ENCODE assay signal across 2 cellular contexts in genomic region chr7:39796947-39797346, GRCh38.
A peak's percentile ranks its signal among the peaks of the same experiment; 100 is the strongest.
TF ChIP-seq lines count a peak whose summit lies in the region.
"Not testable (repeated sequence)": the region's sequence is repeated elsewhere in the genome, so short reads cannot be mapped to it uniquely, and the experiment has no call there.

No MANE protein-coding gene starts in this region.

TF ChIP-seq in HEK293, 187 proteins besides CTCF, POLR2A, EP300 and RAD21 (continued from another document):
- TF ChIP-seq, protein P1, sequence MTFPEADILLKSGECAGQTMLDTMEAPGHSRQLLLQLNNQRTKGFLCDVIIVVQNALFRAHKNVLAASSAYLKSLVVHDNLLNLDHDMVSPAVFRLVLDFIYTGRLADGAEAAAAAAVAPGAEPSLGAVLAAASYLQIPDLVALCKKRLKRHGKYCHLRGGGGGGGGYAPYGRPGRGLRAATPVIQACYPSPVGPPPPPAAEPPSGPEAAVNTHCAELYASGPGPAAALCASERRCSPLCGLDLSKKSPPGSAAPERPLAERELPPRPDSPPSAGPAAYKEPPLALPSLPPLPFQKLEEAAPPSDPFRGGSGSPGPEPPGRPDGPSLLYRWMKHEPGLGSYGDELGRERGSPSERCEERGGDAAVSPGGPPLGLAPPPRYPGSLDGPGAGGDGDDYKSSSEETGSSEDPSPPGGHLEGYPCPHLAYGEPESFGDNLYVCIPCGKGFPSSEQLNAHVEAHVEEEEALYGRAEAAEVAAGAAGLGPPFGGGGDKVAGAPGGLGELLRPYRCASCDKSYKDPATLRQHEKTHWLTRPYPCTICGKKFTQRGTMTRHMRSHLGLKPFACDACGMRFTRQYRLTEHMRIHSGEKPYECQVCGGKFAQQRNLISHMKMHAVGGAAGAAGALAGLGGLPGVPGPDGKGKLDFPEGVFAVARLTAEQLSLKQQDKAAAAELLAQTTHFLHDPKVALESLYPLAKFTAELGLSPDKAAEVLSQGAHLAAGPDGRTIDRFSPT (tag by site-specific recombination; IDR thresholded peaks at IDR 0.05), result 0 out of 2 replicates have a peak, but pooled peaks have one; percentile 21
- TF ChIP-seq ZFHX2 (tag by site-specific recombination; conservative IDR thresholded peaks at IDR 0.05) (peak; percentile 28; the same call in 1 of the 2 replicates), ZBTB21 (tag by site-specific recombination; IDR thresholded peaks at IDR 0.05) (0 out of 2 replicates have a peak, but pooled peaks have one; percentile 41), EGR2 (tag by site-specific recombination; IDR thresholded peaks at IDR 0.05; ENCODE audit: low read depth) (peak; percentile 37; the same call in 1 of the 2 replicates)
- TF ChIP-seq, protein P2, sequence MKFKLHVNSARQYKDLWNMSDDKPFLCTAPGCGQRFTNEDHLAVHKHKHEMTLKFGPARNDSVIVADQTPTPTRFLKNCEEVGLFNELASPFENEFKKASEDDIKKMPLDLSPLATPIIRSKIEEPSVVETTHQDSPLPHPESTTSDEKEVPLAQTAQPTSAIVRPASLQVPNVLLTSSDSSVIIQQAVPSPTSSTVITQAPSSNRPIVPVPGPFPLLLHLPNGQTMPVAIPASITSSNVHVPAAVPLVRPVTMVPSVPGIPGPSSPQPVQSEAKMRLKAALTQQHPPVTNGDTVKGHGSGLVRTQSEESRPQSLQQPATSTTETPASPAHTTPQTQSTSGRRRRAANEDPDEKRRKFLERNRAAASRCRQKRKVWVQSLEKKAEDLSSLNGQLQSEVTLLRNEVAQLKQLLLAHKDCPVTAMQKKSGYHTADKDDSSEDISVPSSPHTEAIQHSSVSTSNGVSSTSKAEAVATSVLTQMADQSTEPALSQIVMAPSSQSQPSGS (tag by site-specific recombination; IDR thresholded peaks at IDR 0.05; ENCODE audit: low read depth), result peak; percentile 73

TF ChIP-seq in K562, 482 proteins besides CTCF, POLR2A, EP300 and RAD21 (continued from another document):
- TF ChIP-seq ATF1 (CRISPR knock-in tag; IDR thresholded peaks at IDR 0.05); CREB1 (IDR thresholded peaks at IDR 0.05): not testable (repeated sequence)
- TF ChIP-seq ATF1 (tag; IDR thresholded peaks at IDR 0.05) (peak; percentile 56), L3MBTL2 (IDR thresholded peaks at IDR 0.05) (peak; percentile 52; the same call in 1 of the 2 replicates), CREB1 (CRISPR knock-in tag; IDR thresholded peaks at IDR 0.05) (0 out of 2 replicates have a peak, but pooled peaks have one; percentile 31), CREM (IDR thresholded peaks at IDR 0.05; ENCODE audit: low read depth) (peak; percentile 31; the same call in 1 of the 2 replicates)
- TF ChIP-seq, protein P3, sequence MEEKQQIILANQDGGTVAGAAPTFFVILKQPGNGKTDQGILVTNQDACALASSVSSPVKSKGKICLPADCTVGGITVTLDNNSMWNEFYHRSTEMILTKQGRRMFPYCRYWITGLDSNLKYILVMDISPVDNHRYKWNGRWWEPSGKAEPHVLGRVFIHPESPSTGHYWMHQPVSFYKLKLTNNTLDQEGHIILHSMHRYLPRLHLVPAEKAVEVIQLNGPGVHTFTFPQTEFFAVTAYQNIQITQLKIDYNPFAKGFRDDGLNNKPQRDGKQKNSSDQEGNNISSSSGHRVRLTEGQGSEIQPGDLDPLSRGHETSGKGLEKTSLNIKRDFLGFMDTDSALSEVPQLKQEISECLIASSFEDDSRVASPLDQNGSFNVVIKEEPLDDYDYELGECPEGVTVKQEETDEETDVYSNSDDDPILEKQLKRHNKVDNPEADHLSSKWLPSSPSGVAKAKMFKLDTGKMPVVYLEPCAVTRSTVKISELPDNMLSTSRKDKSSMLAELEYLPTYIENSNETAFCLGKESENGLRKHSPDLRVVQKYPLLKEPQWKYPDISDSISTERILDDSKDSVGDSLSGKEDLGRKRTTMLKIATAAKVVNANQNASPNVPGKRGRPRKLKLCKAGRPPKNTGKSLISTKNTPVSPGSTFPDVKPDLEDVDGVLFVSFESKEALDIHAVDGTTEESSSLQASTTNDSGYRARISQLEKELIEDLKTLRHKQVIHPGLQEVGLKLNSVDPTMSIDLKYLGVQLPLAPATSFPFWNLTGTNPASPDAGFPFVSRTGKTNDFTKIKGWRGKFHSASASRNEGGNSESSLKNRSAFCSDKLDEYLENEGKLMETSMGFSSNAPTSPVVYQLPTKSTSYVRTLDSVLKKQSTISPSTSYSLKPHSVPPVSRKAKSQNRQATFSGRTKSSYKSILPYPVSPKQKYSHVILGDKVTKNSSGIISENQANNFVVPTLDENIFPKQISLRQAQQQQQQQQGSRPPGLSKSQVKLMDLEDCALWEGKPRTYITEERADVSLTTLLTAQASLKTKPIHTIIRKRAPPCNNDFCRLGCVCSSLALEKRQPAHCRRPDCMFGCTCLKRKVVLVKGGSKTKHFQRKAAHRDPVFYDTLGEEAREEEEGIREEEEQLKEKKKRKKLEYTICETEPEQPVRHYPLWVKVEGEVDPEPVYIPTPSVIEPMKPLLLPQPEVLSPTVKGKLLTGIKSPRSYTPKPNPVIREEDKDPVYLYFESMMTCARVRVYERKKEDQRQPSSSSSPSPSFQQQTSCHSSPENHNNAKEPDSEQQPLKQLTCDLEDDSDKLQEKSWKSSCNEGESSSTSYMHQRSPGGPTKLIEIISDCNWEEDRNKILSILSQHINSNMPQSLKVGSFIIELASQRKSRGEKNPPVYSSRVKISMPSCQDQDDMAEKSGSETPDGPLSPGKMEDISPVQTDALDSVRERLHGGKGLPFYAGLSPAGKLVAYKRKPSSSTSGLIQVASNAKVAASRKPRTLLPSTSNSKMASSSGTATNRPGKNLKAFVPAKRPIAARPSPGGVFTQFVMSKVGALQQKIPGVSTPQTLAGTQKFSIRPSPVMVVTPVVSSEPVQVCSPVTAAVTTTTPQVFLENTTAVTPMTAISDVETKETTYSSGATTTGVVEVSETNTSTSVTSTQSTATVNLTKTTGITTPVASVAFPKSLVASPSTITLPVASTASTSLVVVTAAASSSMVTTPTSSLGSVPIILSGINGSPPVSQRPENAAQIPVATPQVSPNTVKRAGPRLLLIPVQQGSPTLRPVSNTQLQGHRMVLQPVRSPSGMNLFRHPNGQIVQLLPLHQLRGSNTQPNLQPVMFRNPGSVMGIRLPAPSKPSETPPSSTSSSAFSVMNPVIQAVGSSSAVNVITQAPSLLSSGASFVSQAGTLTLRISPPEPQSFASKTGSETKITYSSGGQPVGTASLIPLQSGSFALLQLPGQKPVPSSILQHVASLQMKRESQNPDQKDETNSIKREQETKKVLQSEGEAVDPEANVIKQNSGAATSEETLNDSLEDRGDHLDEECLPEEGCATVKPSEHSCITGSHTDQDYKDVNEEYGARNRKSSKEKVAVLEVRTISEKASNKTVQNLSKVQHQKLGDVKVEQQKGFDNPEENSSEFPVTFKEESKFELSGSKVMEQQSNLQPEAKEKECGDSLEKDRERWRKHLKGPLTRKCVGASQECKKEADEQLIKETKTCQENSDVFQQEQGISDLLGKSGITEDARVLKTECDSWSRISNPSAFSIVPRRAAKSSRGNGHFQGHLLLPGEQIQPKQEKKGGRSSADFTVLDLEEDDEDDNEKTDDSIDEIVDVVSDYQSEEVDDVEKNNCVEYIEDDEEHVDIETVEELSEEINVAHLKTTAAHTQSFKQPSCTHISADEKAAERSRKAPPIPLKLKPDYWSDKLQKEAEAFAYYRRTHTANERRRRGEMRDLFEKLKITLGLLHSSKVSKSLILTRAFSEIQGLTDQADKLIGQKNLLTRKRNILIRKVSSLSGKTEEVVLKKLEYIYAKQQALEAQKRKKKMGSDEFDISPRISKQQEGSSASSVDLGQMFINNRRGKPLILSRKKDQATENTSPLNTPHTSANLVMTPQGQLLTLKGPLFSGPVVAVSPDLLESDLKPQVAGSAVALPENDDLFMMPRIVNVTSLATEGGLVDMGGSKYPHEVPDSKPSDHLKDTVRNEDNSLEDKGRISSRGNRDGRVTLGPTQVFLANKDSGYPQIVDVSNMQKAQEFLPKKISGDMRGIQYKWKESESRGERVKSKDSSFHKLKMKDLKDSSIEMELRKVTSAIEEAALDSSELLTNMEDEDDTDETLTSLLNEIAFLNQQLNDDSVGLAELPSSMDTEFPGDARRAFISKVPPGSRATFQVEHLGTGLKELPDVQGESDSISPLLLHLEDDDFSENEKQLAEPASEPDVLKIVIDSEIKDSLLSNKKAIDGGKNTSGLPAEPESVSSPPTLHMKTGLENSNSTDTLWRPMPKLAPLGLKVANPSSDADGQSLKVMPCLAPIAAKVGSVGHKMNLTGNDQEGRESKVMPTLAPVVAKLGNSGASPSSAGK (IDR thresholded peaks at IDR 0.05), result peak; percentile 65
